ENCODE assay signal across 11 cellular contexts in genomic region chr7:152512711-152513110, GRCh38.
DNase-seq lines count a peak whose midpoint lies in the region; ATAC-seq and FAIRE-seq lines count a peak whose summit lies in the region.
"Had no signal": no experiment of that assay in that cellular context is flagged by ENCODE, and none has a peak within 500 bp of the region (broad histone marks: within the 10 kb centered on the region; RNA-seq: fewer than 3 reads in every experiment).

No MANE protein-coding gene starts in this region.

- peak overlapping the region; percentile 33 for H3K27ac Mint-ChIP-seq in activated T-cell treated with anti-CD3 and anti-CD28 coated beads, Interleukin-2, amount 50 U/mL, for 24 hours
- no peak overlapping the region for H3K27ac Mint-ChIP-seq in stimulated activated memory B cell treated with anti-CD40 and anti-IgM and Interleukin-4, amounts not matched to agents 10 μg/mL and 1 μg/mL and 100 μg/mL, for 72 hours
- H3K27ac Mint-ChIP-seq: GM23338 had no signal

- peaks cover 12% of the 10 kb centered on the region for H3K4me1 Mint-ChIP-seq in activated T-cell treated with anti-CD3 and anti-CD28 coated beads, Interleukin-2, amount 50 U/mL, for 24 hours (ENCODE audit: low read depth)
- H3K4me1 Mint-ChIP-seq in stimulated activated memory B cell treated with anti-CD40 and anti-IgM and Interleukin-4, amounts not matched to agents 10 μg/mL and 1 μg/mL and 100 μg/mL, for 72 hours = peaks cover 11% of the 10 kb centered on the region

- H3K36me3 Mint-ChIP-seq in activated T-cell treated with anti-CD3 and anti-CD28 coated beads, Interleukin-2, amount 50 U/mL, for 24 hours (ENCODE audit: low read depth) = no peaks in the 10 kb centered on the region
- H3K36me3 Mint-ChIP-seq in stimulated activated memory B cell treated with anti-CD40 and anti-IgM and Interleukin-4, amounts not matched to agents 10 μg/mL and 1 μg/mL and 100 μg/mL, for 72 hours = no peaks in the 10 kb centered on the region

- DNase-seq in activated T-cell treated with anti-CD3 and anti-CD28 coated beads, Interleukin-2, amount 50 U/mL, for 24 hours = peak; percentile 39
- DNase-seq in activated T-cell treated with anti-CD3 and anti-CD28 coated beads for 4 hours (no peak), NAMALWA (ENCODE audit: low spot score) (peak; percentile 55), GM19239 (ENCODE audit: insufficient read length, low spot score) (no peak), DMS153 treated with DMSO at 0.1 percent for 48 hours (lab: John Stamatoyannopoulos, UW; ENCODE audit: unreplicated experiment) (no peak), AG08395 (ENCODE audit: low spot score) (no peak)
- DNase-seq in activated naive CD4-positive, alpha-beta T cell treated with anti-CD3 and anti-CD28 coated beads, Interleukin-2, amount 50 U/mL, for 16 hours = peak; percentile 23
- DNase-seq: dorsolateral prefrontal cortex had no signal

- peak overlapping the region; percentile 44 for H3K4me3 Mint-ChIP-seq in activated T-cell treated with anti-CD3 and anti-CD28 coated beads, Interleukin-2, amount 50 U/mL, for 24 hours
- peak overlapping the region; percentile 42 for H3K4me3 Mint-ChIP-seq in stimulated activated memory B cell treated with anti-CD40 and anti-IgM and Interleukin-4, amounts not matched to agents 10 μg/mL and 1 μg/mL and 100 μg/mL, for 72 hours
- H3K4me3 Mint-ChIP-seq: GM23338 had no signal

- no peaks in the 10 kb centered on the region for H3K9me3 Mint-ChIP-seq in activated T-cell treated with anti-CD3 and anti-CD28 coated beads, Interleukin-2, amount 50 U/mL, for 24 hours
- no peaks in the 10 kb centered on the region for H3K9me3 Mint-ChIP-seq in stimulated activated memory B cell treated with anti-CD40 and anti-IgM and Interleukin-4, amounts not matched to agents 10 μg/mL and 1 μg/mL and 100 μg/mL, for 72 hours
- H3K9me3 Mint-ChIP-seq: GM23338 had no signal

- FAIRE-seq in GM19239 (lab: Jason Lieb, UNC) = no peak
- FAIRE-seq: GM12892 had no signal

- H3K27me3 Mint-ChIP-seq in activated T-cell treated with anti-CD3 and anti-CD28 coated beads, Interleukin-2, amount 50 U/mL, for 24 hours = peaks cover under 1% of the 10 kb centered on the region
- H3K27me3 Mint-ChIP-seq in stimulated activated memory B cell treated with anti-CD40 and anti-IgM and Interleukin-4, amounts not matched to agents 10 μg/mL and 1 μg/mL and 100 μg/mL, for 72 hours = no peaks in the 10 kb centered on the region

- ATAC-seq in stimulated activated memory B cell treated with anti-CD40 and anti-IgM and Interleukin-4, amounts not matched to agents 10 μg/mL and 1 μg/mL and 100 μg/mL, for 72 hours = peak; percentile 69
- ATAC-seq: GM23338 had no signal

Comparison
In these comparisons a context has a peak if more than half of its experiments do, and no peak if none do; other contexts are left out.
1. DNase-seq: peak in activated T-cell treated with anti-CD3 and anti-CD28 coated beads, Interleukin-2, amount 50 U/mL, for 24 hours (single experiment), NAMALWA (single experiment) and activated naive CD4-positive, alpha-beta T cell treated with anti-CD3 and anti-CD28 coated beads, Interleukin-2, amount 50 U/mL, for 16 hours (single experiment); none in activated T-cell treated with anti-CD3 and anti-CD28 coated beads for 4 hours (single experiment), GM19239 (single experiment), DMS153 treated with DMSO at 0.1 percent for 48 hours (single experiment) and AG08395 (single experiment).